13 cellular contexts compared by ENCODE assay signal in the genomic region with DNA sequence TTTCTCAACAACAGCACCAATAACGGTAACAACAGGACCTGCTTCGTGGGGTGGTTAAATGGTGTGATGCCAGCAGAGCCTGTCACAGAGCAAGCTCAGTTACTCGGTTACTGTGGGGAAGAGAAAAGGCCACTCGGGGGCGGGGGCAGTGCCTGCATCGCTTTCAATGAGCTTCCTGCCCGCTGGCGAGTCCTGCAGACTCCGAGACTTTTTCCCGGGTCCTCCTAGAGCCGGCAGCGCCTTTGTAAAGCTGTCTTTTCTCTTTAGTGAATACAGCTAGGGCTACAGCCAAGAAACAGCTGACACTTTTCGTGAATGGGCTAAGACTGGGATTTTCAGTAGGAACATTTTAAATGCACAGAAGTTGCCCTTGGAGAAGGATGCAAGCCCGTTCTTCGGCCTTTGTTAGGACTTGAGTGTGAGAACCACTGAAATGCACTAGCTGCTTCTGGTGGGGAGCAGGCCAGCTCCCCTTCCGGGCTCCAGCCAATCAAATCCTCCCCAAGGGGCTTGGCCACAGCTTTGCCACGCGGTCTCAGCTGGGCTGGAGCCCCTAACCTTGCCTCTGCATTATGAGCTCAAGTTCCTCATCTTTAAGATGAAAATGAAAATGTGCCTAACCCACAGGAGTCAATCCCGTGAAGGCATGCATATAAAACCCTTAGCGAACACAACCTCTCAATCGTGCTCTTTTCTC. TPM values are rescaled to one million over a fixed set of nuclear protein-coding genes. Genes with fewer than 3 reads are reported as not detected.
A peak's percentile ranks its signal among the peaks of the same experiment; 100 is the strongest.
DNase-seq lines count a peak whose midpoint lies in the region; ATAC-seq, FAIRE-seq and TF ChIP-seq lines count a peak whose summit lies in the region.
"Had no signal": no experiment of that assay in that cellular context is flagged by ENCODE, and none has a peak within 500 bp of the region (broad histone marks: within the 10 kb centered on the region; RNA-seq: fewer than 3 reads in every experiment).

No MANE protein-coding gene starts in this region.

- no peak overlapping the region for H3K4me3 Mint-ChIP-seq in nephron progenitor cell

- no peaks in the 10 kb centered on the region for H3K9me1 ChIP-seq in endothelial cell of umbilical vein (replicated peaks; ENCODE audit: control insufficient read depth, extremely low read depth, insufficient read depth, low read length)

- TF ChIP-seq POLR2A in endothelial cell of umbilical vein (IDR thresholded peaks at IDR 0.05; ENCODE audit: low read depth, low read length) (no peak), adrenal gland (IDR thresholded peaks at IDR 0.05) (no peak), right lobe of liver (IDR thresholded peaks at IDR 0.05) (no peak)

- H3K4me1 Mint-ChIP-seq in nephron progenitor cell = peaks cover 42% of the 10 kb centered on the region

- WGBS in adrenal gland, 4 donors = 45 to 54% (median 49%) methylated on average over 19 to 21 of the region's 21 CpGs
- 42% methylated on average over 10 of the region's 21 CpGs for WGBS in right lobe of liver (ENCODE audit: insufficient coverage, low coverage, low lambda C conversion rate, missing lambda C conversion rate)

- no peak for ATAC-seq in right lobe of liver
- ATAC-seq: left ventricle myocardium superior had no signal

- no peak overlapping the region for H3K4me2 ChIP-seq in endothelial cell of umbilical vein (ENCODE audit: insufficient read depth, low read length)

- H3K27me3 ChIP-seq in HUES48 (ENCODE audit: control insufficient read depth, insufficient read depth, low read length) (peaks cover 75% of the 10 kb centered on the region), endothelial cell of umbilical vein (ENCODE audit: control insufficient read depth in 2 of 2, insufficient read depth in 2 of 2, low read length in 2 of 2) (peaks cover 0 to 3% of the 10 kb centered on the region in 2 experiments), adrenal gland (no peaks in the 10 kb centered on the region), right lobe of liver (no peaks in the 10 kb centered on the region)
- H3K27me3 ChIP-seq: tibial artery had no signal

- no peaks in the 10 kb centered on the region for H3K9me3 ChIP-seq in HUES48 (ENCODE audit: control insufficient read depth, insufficient read depth, low read length)
- no peaks in the 10 kb centered on the region for H3K9me3 ChIP-seq in endothelial cell of umbilical vein (replicated peaks; ENCODE audit: control insufficient read depth, insufficient read depth, low read length)
- no peaks in the 10 kb centered on the region for H3K9me3 ChIP-seq in adrenal gland (replicated peaks in 1 of 3)
- H3K9me3 ChIP-seq in right lobe of liver = no peaks in the 10 kb centered on the region
- H3K9me3 ChIP-seq: tibial artery had no signal

- H3K4me3 ChIP-seq in HUES48 (ENCODE audit: low read depth, low read length) (no peak overlapping the region), endothelial cell of umbilical vein (replicated peaks in 1 of 3; ENCODE audit: insufficient read depth in 1 of 3, low read depth in 1 of 3, low read length in 3 of 3) (no peak overlapping the region), adrenal gland (peak overlapping the region in 1 of 4 donors; percentile 2), right lobe of liver (no peak overlapping the region)
- H3K4me3 ChIP-seq: tibial artery had no signal

- intact Hi-C loops in endothelial cell of umbilical vein (cut with micrococcal nuclease) = no loop called here
- intact Hi-C loops in adrenal gland (cut with DNase I) = no loop called here
- intact Hi-C loops in right lobe of liver (cut with DNase I) = no loop called here

- no peak for FAIRE-seq in endothelial cell of umbilical vein (lab: Jason Lieb, UNC)

- H3K9ac ChIP-seq in HUES48 (ENCODE audit: low read depth, low read length) (no peak overlapping the region), endothelial cell of umbilical vein (replicated peaks; ENCODE audit: extremely low read depth, insufficient read depth, low read length) (no peak overlapping the region)

- no peak for TF ChIP-seq CTCF in endothelial cell of umbilical vein (IDR thresholded peaks at IDR 0.05; ENCODE audit: extremely low read depth in 1 of 2, insufficient read depth in 1 of 2, low read depth in 1 of 2, low read length in 2 of 2)
- TF ChIP-seq CTCF in nephron progenitor cell (IDR thresholded peaks at IDR 0.05) = no peak
- TF ChIP-seq CTCF in adrenal gland (IDR thresholded peaks at IDR 0.05) = no peak
- no peak for TF ChIP-seq CTCF in right lobe of liver (IDR thresholded peaks at IDR 0.05)

- POLR2A ChIA-PET in endothelial cell of umbilical vein (lab: Charles Lee) = no interaction called here

- H3K27ac ChIP-seq in HUES48 (ENCODE audit: low read depth, low read length) = peak overlapping the region; percentile 45
- no peak overlapping the region for H3K27ac ChIP-seq in endothelial cell of umbilical vein (ENCODE audit: insufficient read depth, low read depth, low read length)
- no peak overlapping the region for H3K27ac ChIP-seq in adrenal gland
- H3K27ac ChIP-seq in right lobe of liver = no peak overlapping the region
- H3K27ac ChIP-seq: tibial artery had no signal

- CTCF ChIA-PET in endothelial cell of umbilical vein (lab: Charles Lee) = interaction anchor here (0.8 to 2.6 kb wide), 7 partner anchors 14 to 128 kb away, joined by 3 to 13 read pairs (median 4); no protein-coding TSS in a partner anchor

- no peak overlapping the region for H3K27ac Mint-ChIP-seq in nephron progenitor cell

- DNase-seq in Ammon's horn (ENCODE audit: low spot score) (peak; percentile 74), endothelial cell of umbilical vein (ENCODE audit: low read depth, low spot score) (no peak), nephron progenitor cell (peak; percentile 37), NCI-H2029 treated with DMSO at 0.1 percent for 48 hours (lab: John Stamatoyannopoulos, UW) (no peak), NCI-H2081 (lab: John Stamatoyannopoulos, UW) (no peak), adrenal gland (no peak), right lobe of liver (no peak)
- DNase-seq: activated T-cell treated with anti-CD3 and anti-CD28 coated beads, Interleukin-2, amount 50 U/mL, for 1 hour; left ventricle myocardium superior; NCI-H2227 treated with DMSO at 0.1 percent for 48 hours; tibial artery had no signal

- H3K4me1 ChIP-seq in HUES48 (ENCODE audit: control insufficient read depth, insufficient read depth, low read length) (peaks cover 43% of the 10 kb centered on the region), endothelial cell of umbilical vein (ENCODE audit: control insufficient read depth, extremely low read depth, insufficient read depth, low read length) (no peaks in the 10 kb centered on the region), adrenal gland (replicated peaks in 1 of 2) (no peaks in the 10 kb centered on the region), right lobe of liver (no peaks in the 10 kb centered on the region)

- H3K79me2 ChIP-seq in endothelial cell of umbilical vein (ENCODE audit: control insufficient read depth, insufficient read depth, low read length) = no peaks in the 10 kb centered on the region

- H3K36me3 Mint-ChIP-seq in nephron progenitor cell (ENCODE audit: low read depth) = no peaks in the 10 kb centered on the region

- no TSS peak for BruUV-seq in endothelial cell of umbilical vein (replicated peaks; lab: Mats Ljungman, UMichigan)

- H3K36me3 ChIP-seq in HUES48 (ENCODE audit: control insufficient read depth, insufficient read depth, low read length) = no peaks in the 10 kb centered on the region
- H3K36me3 ChIP-seq in endothelial cell of umbilical vein (ENCODE audit: control insufficient read depth in 2 of 2, extremely low read depth in 1 of 2, insufficient read depth in 2 of 2, low read length in 2 of 2) = no peaks in the 10 kb centered on the region
- no peaks in the 10 kb centered on the region for H3K36me3 ChIP-seq in adrenal gland (replicated peaks in 1 of 2)
- no peaks in the 10 kb centered on the region for H3K36me3 ChIP-seq in right lobe of liver
- H3K36me3 ChIP-seq: tibial artery had no signal

- dilution Hi-C loops in endothelial cell of umbilical vein (cut with MboI; ENCODE audit: extremely low pct_ligation_motif_present, low sequenced_read_pairs) = no loop called here

- peaks cover 41% of the 10 kb centered on the region for H3K27me3 Mint-ChIP-seq in nephron progenitor cell (ENCODE audit: low read depth, poor library complexity)

- no peaks in the 10 kb centered on the region for H3K9me3 Mint-ChIP-seq in nephron progenitor cell

- peak overlapping the region; percentile 72 for H2AFZ ChIP-seq in endothelial cell of umbilical vein (ENCODE audit: low read depth, low read length)

- H4K20me1 ChIP-seq in endothelial cell of umbilical vein (replicated peaks; ENCODE audit: control insufficient read depth, extremely low read depth, insufficient read depth, low read length) = no peaks in the 10 kb centered on the region

TF ChIP-seq in endothelial cell of umbilical vein, 7 proteins besides CTCF, POLR2A, EP300 and RAD21 (continues in another document):
- TF ChIP-seq JUN (IDR thresholded peaks at IDR 0.05; ENCODE audit: borderline replicate concordance, insufficient read depth, insufficient read length, low read depth) (no peak), MYC (IDR thresholded peaks at IDR 0.05; ENCODE audit: low read depth, low read length) (no peak)

RNA-seq across cellular contexts. Expression of gene EFHD2, which starts 23.4 kb away (rescaled TPM):
- 65.5 and 73.5 TPM in 2 replicates for total RNA-seq in endothelial cell of umbilical vein
- polyA plus RNA-seq in endothelial cell of umbilical vein = 50.2 TPM in 2 replicates
- polyA plus RNA-seq in endothelial cell of umbilical vein (2011; cell fraction: cytosol; rRNA removed) = 31.3 and 38.7 TPM in 2 replicates
- 27.8 and 32.7 TPM in 2 replicates for polyA plus RNA-seq in endothelial cell of umbilical vein (2011; cell fraction: nucleus; rRNA removed)
- polyA plus RNA-seq in endothelial cell of umbilical vein (2012) = 46.5 and 54.8 TPM in 2 replicates
- 15.7 and 16.8 TPM in 2 replicates for polyA minus RNA-seq in endothelial cell of umbilical vein
- polyA minus RNA-seq in endothelial cell of umbilical vein (2011; cell fraction: cytosol; rRNA and poly(A)+ RNA removed) = 56.9 TPM
- polyA minus RNA-seq in endothelial cell of umbilical vein (2011; cell fraction: nucleus; rRNA and poly(A)+ RNA removed) = 7.2 and 11.2 TPM in 2 replicates
- total RNA-seq in adrenal gland = 100 to 1,000 TPM in 2 of 8 donors, 10 to 100 TPM in 6; 67.2 to 113 (median 87.9) TPM
- 100 to 1,000 TPM in 2 of 3 donors, 10 to 100 TPM in 1; 47.4 to 119 (median 111) TPM for polyA plus RNA-seq in adrenal gland
- total RNA-seq in right lobe of liver = 10 to 100 TPM in 5 of 6 experiments, 1 to 10 TPM in 1; 9.9 to 19.4 (median 15.6) TPM

RNA-seq across cellular contexts. Expression of gene CTRC, which starts 52.0 kb away (rescaled TPM):
- total RNA-seq in endothelial cell of umbilical vein = not detected in 2 replicates
- polyA plus RNA-seq in endothelial cell of umbilical vein = 0.29 and 0.48 TPM in 2 replicates
- not detected in 2 replicates for polyA plus RNA-seq in endothelial cell of umbilical vein (2011; cell fraction: cytosol; rRNA removed)
- 0.53 and 0.83 TPM in 2 replicates for polyA plus RNA-seq in endothelial cell of umbilical vein (2011; cell fraction: nucleus; rRNA removed)
- polyA plus RNA-seq in endothelial cell of umbilical vein (2012) = 0.44 TPM in 1 of 2 replicates, not detected in the other
- polyA minus RNA-seq in endothelial cell of umbilical vein = not detected in 2 replicates
- polyA minus RNA-seq in endothelial cell of umbilical vein (2011; cell fraction: cytosol; rRNA and poly(A)+ RNA removed) = not detected
- not detected in 2 replicates for polyA minus RNA-seq in endothelial cell of umbilical vein (2011; cell fraction: nucleus; rRNA and poly(A)+ RNA removed)
- total RNA-seq in adrenal gland = 1 to 10 TPM in 2 of 8 donors, under 1 TPM in 1, not detected in 5; 0.56 to 3.5 (median 3.1) TPM
- polyA plus RNA-seq in adrenal gland = 1 to 10 TPM in 1 of 3 donors, under 1 TPM in 1, not detected in 1; 0.56 to 1.3 TPM
- total RNA-seq in right lobe of liver = not detected
- total RNA-seq: left ventricle myocardium superior, SK-MEL-5 had no signal

Comparison
In these comparisons a context has a peak if more than half of its experiments do, and no peak if none do; other contexts are left out.
1. DNase-seq: peak in Ammon's horn (single experiment) and nephron progenitor cell (single experiment); none in endothelial cell of umbilical vein (single experiment), NCI-H2029 treated with DMSO at 0.1 percent for 48 hours (single experiment), NCI-H2081 (0 of 2), adrenal gland (0 of 7) and right lobe of liver (0 of 3).